In genomic region chr4:70152088-70152487, GRCh38 we compare ENCODE assay signal across 1 cellular context.
A peak's percentile ranks its signal among the peaks of the same experiment; 100 is the strongest.
TF ChIP-seq lines count a peak whose summit lies in the region.

No MANE protein-coding gene starts in this region.

TF ChIP-seq in HEK293, 187 proteins besides CTCF, POLR2A, EP300 and RAD21 (continued from another document):
- TF ChIP-seq, protein P1, sequence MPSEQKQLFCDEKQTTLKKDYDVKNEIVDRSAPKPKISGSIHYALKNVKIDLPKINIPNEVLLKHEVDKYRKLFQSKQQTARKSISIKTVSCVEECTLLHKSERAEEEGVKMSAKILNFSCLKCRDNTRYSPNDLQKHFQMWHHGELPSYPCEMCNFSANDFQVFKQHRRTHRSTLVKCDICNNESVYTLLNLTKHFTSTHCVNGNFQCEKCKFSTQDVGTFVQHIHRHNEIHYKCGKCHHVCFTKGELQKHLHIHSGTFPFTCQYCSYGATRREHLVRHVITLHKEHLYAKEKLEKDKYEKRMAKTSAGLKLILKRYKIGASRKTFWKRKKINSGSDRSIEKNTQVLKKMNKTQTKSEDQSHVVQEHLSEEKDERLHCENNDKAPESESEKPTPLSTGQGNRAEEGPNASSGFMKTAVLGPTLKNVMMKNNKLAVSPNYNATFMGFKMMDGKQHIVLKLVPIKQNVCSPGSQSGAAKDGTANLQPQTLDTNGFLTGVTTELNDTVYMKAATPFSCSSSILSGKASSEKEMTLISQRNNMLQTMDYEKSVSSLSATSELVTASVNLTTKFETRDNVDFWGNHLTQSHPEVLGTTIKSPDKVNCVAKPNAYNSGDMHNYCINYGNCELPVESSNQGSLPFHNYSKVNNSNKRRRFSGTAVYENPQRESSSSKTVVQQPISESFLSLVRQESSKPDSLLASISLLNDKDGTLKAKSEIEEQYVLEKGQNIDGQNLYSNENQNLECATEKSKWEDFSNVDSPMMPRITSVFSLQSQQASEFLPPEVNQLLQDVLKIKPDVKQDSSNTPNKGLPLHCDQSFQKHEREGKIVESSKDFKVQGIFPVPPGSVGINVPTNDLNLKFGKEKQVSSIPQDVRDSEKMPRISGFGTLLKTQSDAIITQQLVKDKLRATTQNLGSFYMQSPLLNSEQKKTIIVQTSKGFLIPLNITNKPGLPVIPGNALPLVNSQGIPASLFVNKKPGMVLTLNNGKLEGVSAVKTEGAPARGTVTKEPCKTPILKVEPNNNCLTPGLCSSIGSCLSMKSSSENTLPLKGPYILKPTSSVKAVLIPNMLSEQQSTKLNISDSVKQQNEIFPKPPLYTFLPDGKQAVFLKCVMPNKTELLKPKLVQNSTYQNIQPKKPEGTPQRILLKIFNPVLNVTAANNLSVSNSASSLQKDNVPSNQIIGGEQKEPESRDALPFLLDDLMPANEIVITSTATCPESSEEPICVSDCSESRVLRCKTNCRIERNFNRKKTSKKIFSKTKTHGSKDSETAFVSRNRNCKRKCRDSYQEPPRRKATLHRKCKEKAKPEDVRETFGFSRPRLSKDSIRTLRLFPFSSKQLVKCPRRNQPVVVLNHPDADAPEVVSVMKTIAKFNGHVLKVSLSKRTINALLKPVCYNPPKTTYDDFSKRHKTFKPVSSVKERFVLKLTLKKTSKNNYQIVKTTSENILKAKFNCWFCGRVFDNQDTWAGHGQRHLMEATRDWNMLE (tag by site-specific recombination; conservative IDR thresholded peaks at IDR 0.05; ENCODE audit: low read depth): peak; percentile 78
- TF ChIP-seq ZNF404 (tag by site-specific recombination; IDR thresholded peaks at IDR 0.05) (0 out of 2 replicates have a peak, but pooled peaks have one; percentile 35), ZSCAN30 (tag by site-specific recombination; IDR thresholded peaks at IDR 0.05) (no peak), ZBTB48 (tag by site-specific recombination; IDR thresholded peaks at IDR 0.05) (no peak)
- TF ChIP-seq, protein P2, sequence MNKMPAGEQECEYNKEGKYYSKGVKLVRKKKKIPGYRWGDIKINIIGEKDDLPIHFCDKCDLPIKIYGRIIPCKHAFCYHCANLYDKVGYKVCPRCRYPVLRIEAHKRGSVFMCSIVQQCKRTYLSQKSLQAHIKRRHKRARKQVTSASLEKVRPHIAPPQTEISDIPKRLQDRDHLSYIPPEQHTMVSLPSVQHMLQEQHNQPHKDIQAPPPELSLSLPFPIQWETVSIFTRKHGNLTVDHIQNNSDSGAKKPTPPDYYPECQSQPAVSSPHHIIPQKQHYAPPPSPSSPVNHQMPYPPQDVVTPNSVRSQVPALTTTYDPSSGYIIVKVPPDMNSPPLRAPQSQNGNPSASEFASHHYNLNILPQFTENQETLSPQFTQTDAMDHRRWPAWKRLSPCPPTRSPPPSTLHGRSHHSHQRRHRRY (tag by site-specific recombination; IDR thresholded peaks at IDR 0.05): no peak
